38 cellular contexts compared by ENCODE assay signal in the genomic region with DNA sequence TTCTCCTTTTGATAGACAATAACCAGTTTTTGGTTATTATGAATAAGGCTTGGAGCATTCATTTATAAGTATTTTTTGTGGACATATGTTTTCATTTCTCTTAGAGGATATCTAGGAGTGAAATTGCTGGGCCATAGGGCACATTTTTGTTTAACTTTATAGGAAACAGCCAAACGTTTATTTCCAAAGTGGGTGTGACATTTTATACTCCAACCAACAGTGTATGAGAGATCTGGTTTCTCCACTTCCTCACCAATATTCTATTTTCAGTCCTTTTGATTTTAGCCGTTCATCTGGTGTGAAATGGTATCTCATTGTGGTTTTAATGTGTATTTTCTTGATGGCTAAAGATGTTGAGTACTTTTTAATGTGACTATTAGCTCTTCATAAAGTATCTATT.
"Had no signal": no experiment of that assay in that cellular context is flagged by ENCODE, and none has a peak within 500 bp of the region (broad histone marks: within the 10 kb centered on the region; RNA-seq: fewer than 3 reads in every experiment).

No MANE protein-coding gene starts in this region.

- H3K9me3 ChIP-seq: adrenal gland, ascending aorta, body of pancreas, breast epithelium had no signal

- H3K27me3 Mint-ChIP-seq: activated naive CD4-positive, alpha-beta T cell treated with anti-CD3 and anti-CD28 coated beads, Interleukin-2, amount 10 ng/mL, durations not matched to agents 7 days and 5 days; activated naive CD4-positive, alpha-beta T cell treated with anti-CD3 and anti-CD28 coated beads, Interleukin-2, amount 50 U/mL, for 24 hours; activated naive CD8-positive, alpha-beta T cell; activated naive CD8-positive, alpha-beta T cell treated with anti-CD3 and anti-CD28 coated beads for 36 hours; activated naive CD8-positive, alpha-beta T cell treated with anti-CD3 and anti-CD28 coated beads, Interleukin-2, amount 10 ng/mL, durations not matched to agents 7 days and 5 days; activated naive CD8-positive, alpha-beta T cell treated with anti-CD3 and anti-CD28 coated beads, Interleukin-2, amount 50 U/mL, for 24 hours; activated T-cell treated with anti-CD3 and anti-CD28 coated beads, Interleukin-2, amount 50 U/mL, for 24 hours; activated T-helper 17 cell treated with anti-CD3 and anti-CD28 coated beads, Interleukin-2, amount 50 U/mL, for 72 hours; brain; central memory CD8-positive, alpha-beta T cell had no signal

- H3K4me3 Mint-ChIP-seq: activated naive CD4-positive, alpha-beta T cell treated with anti-CD3 and anti-CD28 coated beads for 36 hours; activated naive CD4-positive, alpha-beta T cell treated with anti-CD3 and anti-CD28 coated beads, Interleukin-2, amount 10 ng/mL, durations not matched to agents 7 days and 5 days; activated naive CD4-positive, alpha-beta T cell treated with anti-CD3 and anti-CD28 coated beads, Interleukin-2, amount 50 U/mL, for 24 hours; activated naive CD8-positive, alpha-beta T cell; activated naive CD8-positive, alpha-beta T cell treated with anti-CD3 and anti-CD28 coated beads for 36 hours; activated naive CD8-positive, alpha-beta T cell treated with anti-CD3 and anti-CD28 coated beads, Interleukin-2, amount 10 ng/mL, durations not matched to agents 7 days and 5 days; activated naive CD8-positive, alpha-beta T cell treated with anti-CD3 and anti-CD28 coated beads, Interleukin-2, amount 50 U/mL, for 24 hours; activated T-cell treated with anti-CD3 and anti-CD28 coated beads, Interleukin-2, amount 50 U/mL, for 24 hours; activated T-cell treated with anti-CD3 and anti-CD28 coated beads, Interleukin-2, amount 50 U/mL, for 4 hours; activated T-helper 1 cell treated with anti-CD3 and anti-CD28 coated beads, Interleukin-12 subunit alpha, Interleukin-12 subunit beta, Interleukin-2, Interleukin-4 antibody, amounts not matched to agents 30 ng/mL and 10 ng/mL and 1 ng/mL, durations not matched to agents 14 hours and 24 hours and 36 hours; activated T-helper 17 cell treated with anti-CD3 and anti-CD28 coated beads, Interleukin-2, amount 50 U/mL, for 72 hours; brain; central memory CD8-positive, alpha-beta T cell had no signal

- ATAC-seq: activated naive CD4-positive, alpha-beta T cell treated with anti-CD3 and anti-CD28 coated beads, Interleukin-2, amount 50 U/mL, for 72 hours; activated naive CD8-positive, alpha-beta T cell treated with anti-CD3 and anti-CD28 coated beads, Interleukin-2, amount 50 U/mL, for 24 hours; activated T-cell treated with anti-CD3 and anti-CD28 coated beads, Interleukin-2, amount 50 U/mL, for 4 hours; activated T-cell treated with anti-CD3 and anti-CD28 coated beads, Interleukin-2, amount 50 U/mL, for 72 hours; activated T-helper 17 cell treated with anti-CD3 and anti-CD28 coated beads, Interleukin-2, amount 50 U/mL, for 72 hours; body of pancreas had no signal

- DNase-seq: activated effector memory CD4-positive, alpha-beta T cell treated with anti-CD3 and anti-CD28 coated beads, Interleukin-2, amount 50 U/mL, for 16 hours; activated effector memory CD4-positive, alpha-beta T cell treated with Interleukin-2 at 50 U/mL for 16 hours; activated gamma-delta T cell; activated gamma-delta T cell treated with Interleukin-2 at 50 U/mL for 16 hours; activated naive CD4-positive, alpha-beta T cell; activated naive CD4-positive, alpha-beta T cell treated with anti-CD3 and anti-CD28 coated beads for 36 hours; activated naive CD4-positive, alpha-beta T cell treated with anti-CD3 and anti-CD28 coated beads, Interleukin-2, amount 10 ng/mL, durations not matched to agents 7 days and 5 days; activated naive CD4-positive, alpha-beta T cell treated with anti-CD3 and anti-CD28 coated beads, Interleukin-2, amount 50 U/mL, for 16 hours; activated naive CD4-positive, alpha-beta T cell treated with Interleukin-2 at 50 U/mL for 16 hours; activated naive CD8-positive, alpha-beta T cell treated with anti-CD3 and anti-CD28 coated beads for 36 hours; activated naive CD8-positive, alpha-beta T cell treated with anti-CD3 and anti-CD28 coated beads, Interleukin-2, amount 10 ng/mL, durations not matched to agents 7 days and 5 days; activated naive CD8-positive, alpha-beta T cell treated with anti-CD3 and anti-CD28 coated beads, Interleukin-2, amount 50 U/mL, for 24 hours; activated T-cell treated with anti-CD3 and anti-CD28 coated beads for 4 hours; activated T-cell treated with anti-CD3 and anti-CD28 coated beads, Interleukin-2, amount 50 U/mL, for 1 hour; activated T-cell treated with anti-CD3 and anti-CD28 coated beads, Interleukin-2, amount 50 U/mL, for 24 hours; activated T-cell treated with anti-CD3 and anti-CD28 coated beads, Interleukin-2, amount 50 U/mL, for 4 hours; activated T-cell treated with anti-CD3 and anti-CD28 coated beads, Interleukin-2, amount 50 U/mL, for 72 hours; adrenal gland; amniotic stem cell; amygdala; anterior cingulate cortex; aorta; body of pancreas; brain microvascular endothelial cell; caudate nucleus; central memory CD4-positive, alpha-beta T cell; cerebellar nuclear complex had no signal

- H3K4me1 ChIP-seq: breast epithelium had no signal

- H3K27ac ChIP-seq: adrenal gland, ascending aorta, body of pancreas, brain microvascular endothelial cell, breast epithelium, cardiac muscle cell had no signal

- H3K27me3 ChIP-seq: adrenal gland, ascending aorta, body of pancreas, brain microvascular endothelial cell, breast epithelium, cardiac muscle cell had no signal

- H3K27ac Mint-ChIP-seq: activated naive CD4-positive, alpha-beta T cell treated with anti-CD3 and anti-CD28 coated beads for 36 hours; activated naive CD4-positive, alpha-beta T cell treated with anti-CD3 and anti-CD28 coated beads, Interleukin-2, amount 10 ng/mL, durations not matched to agents 7 days and 5 days; activated naive CD4-positive, alpha-beta T cell treated with anti-CD3 and anti-CD28 coated beads, Interleukin-2, amount 50 U/mL, for 24 hours; activated naive CD8-positive, alpha-beta T cell; activated naive CD8-positive, alpha-beta T cell treated with anti-CD3 and anti-CD28 coated beads for 36 hours; activated naive CD8-positive, alpha-beta T cell treated with anti-CD3 and anti-CD28 coated beads, Interleukin-2, amount 10 ng/mL, durations not matched to agents 7 days and 5 days; activated naive CD8-positive, alpha-beta T cell treated with anti-CD3 and anti-CD28 coated beads, Interleukin-2, amount 50 U/mL, for 24 hours; activated T-cell treated with anti-CD3 and anti-CD28 coated beads, Interleukin-2, amount 50 U/mL, for 72 hours; activated T-helper 1 cell treated with anti-CD3 and anti-CD28 coated beads, Interleukin-12 subunit alpha, Interleukin-12 subunit beta, Interleukin-2, Interleukin-4 antibody, amounts not matched to agents 30 ng/mL and 10 ng/mL and 1 ng/mL, durations not matched to agents 14 hours and 24 hours and 36 hours; activated T-helper 2 cell treated with anti-CD3 and anti-CD28 coated beads, Interferon-gamma antibody, Interleukin-2, Interleukin-4, amounts not matched to agents 10 μg/mL and 5 μg/mL and 100 μg/mL, durations not matched to agents 14 hours and 24 hours and 36 hours; brain had no signal

- H3K36me3 ChIP-seq: adrenal gland, ascending aorta, brain microvascular endothelial cell, breast epithelium, cardiac muscle cell had no signal

- H3K4me1 Mint-ChIP-seq: activated naive CD4-positive, alpha-beta T cell treated with anti-CD3 and anti-CD28 coated beads, Interleukin-2, amount 10 ng/mL, durations not matched to agents 7 days and 5 days; brain had no signal

- H3K4me3 ChIP-seq: adrenal gland, ascending aorta, body of pancreas, breast epithelium, cardiac muscle cell had no signal
